Comparison of ENCODE assay signal across 18 cellular contexts in the genomic region with DNA sequence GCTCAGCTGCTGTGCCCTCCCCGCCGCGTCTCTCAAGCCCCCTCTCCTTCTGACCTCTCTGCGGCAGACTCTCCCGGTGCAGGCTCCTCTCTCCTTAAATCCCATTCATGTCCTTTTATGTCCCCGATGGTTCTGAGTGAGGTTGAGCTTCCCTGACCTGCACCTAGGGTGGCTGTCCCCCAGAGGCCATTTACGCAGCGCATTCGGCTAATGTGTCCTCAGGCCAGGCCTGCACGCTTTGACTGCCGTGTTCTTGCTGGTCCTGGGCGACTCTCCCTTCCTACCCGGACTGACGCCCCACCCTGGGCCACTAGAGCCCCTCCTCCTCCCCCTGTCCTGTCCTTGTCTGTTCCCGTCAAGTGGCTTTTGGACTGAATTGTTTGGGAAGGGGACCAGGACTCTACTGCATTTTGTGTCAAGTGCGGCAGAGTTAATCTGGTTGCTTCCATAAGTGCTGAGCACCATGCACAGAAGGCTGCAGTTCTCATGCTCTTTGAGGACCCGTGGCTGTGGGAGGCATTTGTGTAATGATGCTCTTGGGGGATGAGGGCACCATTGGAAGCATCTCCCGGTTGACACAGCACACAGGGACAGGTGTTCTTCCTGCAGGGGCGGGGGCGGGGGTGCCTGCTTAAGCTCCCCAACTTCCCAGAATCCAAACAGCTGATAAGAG. TPM values are rescaled to one million over a fixed set of nuclear protein-coding genes. Genes with fewer than 3 reads are reported as not detected.
"Had no signal": no experiment of that assay in that cellular context is flagged by ENCODE, and none has a peak within 500 bp of the region (broad histone marks: within the 10 kb centered on the region; RNA-seq: fewer than 3 reads in every experiment).

No MANE protein-coding gene starts in this region.

- H3K9me3 Mint-ChIP-seq: activated naive CD8-positive, alpha-beta T cell treated with anti-CD3 and anti-CD28 coated beads, Interleukin-2, amount 10 ng/mL, durations not matched to agents 7 days and 5 days; activated T-helper 1 cell treated with anti-CD3 and anti-CD28 coated beads, Interleukin-12 subunit alpha, Interleukin-12 subunit beta, Interleukin-2, Interleukin-4 antibody, amounts not matched to agents 30 ng/mL and 10 ng/mL and 1 ng/mL, durations not matched to agents 14 hours and 24 hours and 36 hours; stimulated activated memory B cell treated with anti-CD40 and anti-IgM and Interleukin-4, amounts not matched to agents 10 μg/mL and 1 μg/mL and 100 μg/mL, for 72 hours; type B pancreatic cell had no signal

- H3K36me3 Mint-ChIP-seq: activated naive CD8-positive, alpha-beta T cell treated with anti-CD3 and anti-CD28 coated beads, Interleukin-2, amount 10 ng/mL, durations not matched to agents 7 days and 5 days had no signal

- H3K27me3 Mint-ChIP-seq: activated naive CD8-positive, alpha-beta T cell treated with anti-CD3 and anti-CD28 coated beads, Interleukin-2, amount 10 ng/mL, durations not matched to agents 7 days and 5 days; stimulated activated memory B cell treated with anti-CD40 and anti-IgM and Interleukin-4, amounts not matched to agents 10 μg/mL and 1 μg/mL and 100 μg/mL, for 72 hours; type B pancreatic cell had no signal

- ATAC-seq: activated CD4-positive, CD25-positive, alpha-beta regulatory T cell treated with anti-CD3 and anti-CD28 coated beads, Interleukin-2, amount 50 U/mL, for 24 hours; psoas muscle; stimulated activated memory B cell treated with anti-CD40 and anti-IgM and Interleukin-4, amounts not matched to agents 10 μg/mL and 1 μg/mL and 100 μg/mL, for 72 hours had no signal

- H3K9me3 ChIP-seq: left ventricle myocardium inferior, psoas muscle had no signal

- H3K4me1 ChIP-seq: psoas muscle had no signal

- H3K4me3 ChIP-seq: dorsolateral prefrontal cortex, hepatocyte, left ventricle myocardium inferior, psoas muscle, SK-N-MC had no signal

- H3K27ac Mint-ChIP-seq: activated naive CD8-positive, alpha-beta T cell treated with anti-CD3 and anti-CD28 coated beads, Interleukin-2, amount 10 ng/mL, durations not matched to agents 7 days and 5 days; activated T-helper 1 cell treated with anti-CD3 and anti-CD28 coated beads, Interleukin-12 subunit alpha, Interleukin-12 subunit beta, Interleukin-2, Interleukin-4 antibody, amounts not matched to agents 30 ng/mL and 10 ng/mL and 1 ng/mL, durations not matched to agents 14 hours and 24 hours and 36 hours; stimulated activated memory B cell treated with anti-CD40 and anti-IgM and Interleukin-4, amounts not matched to agents 10 μg/mL and 1 μg/mL and 100 μg/mL, for 72 hours; type B pancreatic cell had no signal

- DNase-seq: activated CD4-positive, alpha-beta T cell treated with anti-CD3 and anti-CD28 coated beads, Interleukin-2, amount 50 U/mL, for 1 hour; activated CD8-positive, alpha-beta memory T cell treated with anti-CD3 and anti-CD28 coated beads for 24 hours; activated naive CD8-positive, alpha-beta T cell treated with anti-CD3 and anti-CD28 coated beads, Interleukin-2, amount 10 ng/mL, durations not matched to agents 7 days and 5 days; dorsolateral prefrontal cortex; erythroblast; left ventricle myocardium inferior; mesendoderm; psoas muscle; T-helper 9 cell had no signal

- H3K27me3 ChIP-seq: dorsolateral prefrontal cortex, hepatocyte had no signal

- H3K4me3 Mint-ChIP-seq: activated naive CD8-positive, alpha-beta T cell treated with anti-CD3 and anti-CD28 coated beads, Interleukin-2, amount 10 ng/mL, durations not matched to agents 7 days and 5 days; activated T-helper 1 cell treated with anti-CD3 and anti-CD28 coated beads, Interleukin-12 subunit alpha, Interleukin-12 subunit beta, Interleukin-2, Interleukin-4 antibody, amounts not matched to agents 30 ng/mL and 10 ng/mL and 1 ng/mL, durations not matched to agents 14 hours and 24 hours and 36 hours; stimulated activated memory B cell treated with anti-CD40 and anti-IgM and Interleukin-4, amounts not matched to agents 10 μg/mL and 1 μg/mL and 100 μg/mL, for 72 hours; type B pancreatic cell had no signal

- H3K27ac ChIP-seq: dorsolateral prefrontal cortex, hepatocyte, left ventricle myocardium inferior, psoas muscle, SK-N-MC had no signal

- H3K4me1 Mint-ChIP-seq: activated naive CD8-positive, alpha-beta T cell treated with anti-CD3 and anti-CD28 coated beads, Interleukin-2, amount 10 ng/mL, durations not matched to agents 7 days and 5 days had no signal

RNA-seq across cellular contexts. Expression of a gene that starts 40.0 kb away (rescaled TPM):
- total RNA-seq: activated naive CD8-positive, alpha-beta T cell treated with anti-CD3 and anti-CD28 coated beads, Interleukin-2, amount 10 ng/mL, durations not matched to agents 7 days and 5 days; activated T-helper 1 cell treated with anti-CD3 and anti-CD28 coated beads, Interleukin-12 subunit alpha, Interleukin-12 subunit beta, Interleukin-2, Interleukin-4 antibody, amounts not matched to agents 30 ng/mL and 10 ng/mL and 1 ng/mL, durations not matched to agents 14 hours and 24 hours and 36 hours; dorsolateral prefrontal cortex; glomerular endothelial cell; hepatocyte; left ventricle myocardium inferior; omental fat pad; psoas muscle; subcutaneous adipose tissue had no signal
